In genomic region chr1:218374972-218375371, GRCh38 we compare ENCODE assay signal across 12 cellular contexts. TPM values are rescaled to one million over a fixed set of nuclear protein-coding genes. Genes with fewer than 3 reads are reported as not detected.
DNase-seq lines count a peak whose midpoint lies in the region; ATAC-seq and TF ChIP-seq lines count a peak whose summit lies in the region.
"Had no signal": no experiment of that assay in that cellular context is flagged by ENCODE, and none has a peak within 500 bp of the region (broad histone marks: within the 10 kb centered on the region; RNA-seq: fewer than 3 reads in every experiment).

No MANE protein-coding gene starts in this region.

- TF ChIP-seq CTCF in astrocyte of the spinal cord (IDR thresholded peaks at IDR 0.05; ENCODE audit: low read depth, low read length) (no peak), thoracic aorta (IDR thresholded peaks at IDR 0.05) (no peak), dorsolateral prefrontal cortex (IDR thresholded peaks at IDR 0.05 in 54 of 56, conservative IDR thresholded peaks at IDR 0.05 in 2 of 56; ENCODE audit: low read depth in 1 of 56, partially characterized antibody in 56 of 56) (no peak)

- no peaks in the 10 kb centered on the region for H3K27me3 ChIP-seq in thoracic aorta (replicated peaks; ENCODE audit: insufficient read depth)
- no peaks in the 10 kb centered on the region for H3K27me3 ChIP-seq in dorsolateral prefrontal cortex

- H3K4me1 ChIP-seq in thoracic aorta (ENCODE audit: control insufficient read depth in 1 of 2, low read depth in 2 of 2): peaks cover 37 to 72% of the 10 kb centered on the region in 2 donors

- no peaks in the 10 kb centered on the region for H3K9me3 ChIP-seq in thoracic aorta

- intact Hi-C loops in dorsolateral prefrontal cortex (cut with DNase I): no loop called here

- H3K4me3 ChIP-seq in astrocyte of the spinal cord (ENCODE audit: low read depth, low read length) (no peak overlapping the region), thoracic aorta (no peak overlapping the region), dorsolateral prefrontal cortex (no peak overlapping the region)
- H3K4me3 ChIP-seq: lung had no signal

- ATAC-seq in thoracic aorta (ENCODE audit: insufficient number of reproducible peaks, low FRiP score, low read depth): no peak
- ATAC-seq: activated T-cell treated with anti-CD3 and anti-CD28 coated beads, Interleukin-2, amount 50 U/mL, for 4 hours had no signal

- H3K27ac ChIP-seq in thoracic aorta (peak overlapping the region; percentile 36 to 39), dorsolateral prefrontal cortex (peak overlapping the region in 17 of 59 donors; percentile 3 to 60 (median 17))

- DNase-seq in LoVo (ENCODE audit: low spot score) (peak; percentile 33), astrocyte of the spinal cord (ENCODE audit: low read depth, low spot score) (peak; percentile 83), kidney glomerular epithelial cell (lab: John Stamatoyannopoulos, UW) (peak; percentile 66), thoracic aorta (ENCODE audit: low spot score) (no peak), dorsolateral prefrontal cortex (no peak), NOMO-1 treated with dmso at 0.1 percent for 144 hours (lab: John Stamatoyannopoulos, UW; ENCODE audit: unreplicated experiment) (no peak)
- DNase-seq in activated CD4-positive, CD25-positive, alpha-beta regulatory T cell treated with anti-CD3 and anti-CD28 coated beads, Interleukin-2, amount 50 U/mL, for 72 hours: no peak
- DNase-seq: activated T-cell treated with anti-CD3 and anti-CD28 coated beads, Interleukin-2, amount 50 U/mL, for 4 hours; DMS79; NCI-H187 treated with DMSO at 0.1 percent for 48 hours; OCI-M1 had no signal

- in situ Hi-C loops in astrocyte of the spinal cord (cut with HindIII; ENCODE audit: low sequenced_read_pairs): no loop called here

- no peaks in the 10 kb centered on the region for H3K36me3 ChIP-seq in thoracic aorta

RNA-seq across cellular contexts. Expression of gene TGFB2, which starts 29.8 kb away (rescaled TPM):
- total RNA-seq in thoracic aorta (1 to 10 TPM; 9.1 to 9.2 TPM), dorsolateral prefrontal cortex (10 to 100 TPM; 15.0 to 77.8 (median 33.8) TPM)
- total RNA-seq: activated T-cell treated with anti-CD3 and anti-CD28 coated beads, Interleukin-2, amount 50 U/mL, for 4 hours had no signal

Comparison
In these comparisons a context has a peak if more than half of its experiments do, and no peak if none do; other contexts are left out.
1. DNase-seq: peak in LoVo (single experiment), astrocyte of the spinal cord (single experiment) and kidney glomerular epithelial cell (single experiment); none in thoracic aorta (single experiment), dorsolateral prefrontal cortex (0 of 10), NOMO-1 treated with dmso at 0.1 percent for 144 hours (single experiment) and activated CD4-positive, CD25-positive, alpha-beta regulatory T cell treated with anti-CD3 and anti-CD28 coated beads, Interleukin-2, amount 50 U/mL, for 72 hours (single experiment).